ENCODE assay signal across 24 cellular contexts in the genomic region with DNA sequence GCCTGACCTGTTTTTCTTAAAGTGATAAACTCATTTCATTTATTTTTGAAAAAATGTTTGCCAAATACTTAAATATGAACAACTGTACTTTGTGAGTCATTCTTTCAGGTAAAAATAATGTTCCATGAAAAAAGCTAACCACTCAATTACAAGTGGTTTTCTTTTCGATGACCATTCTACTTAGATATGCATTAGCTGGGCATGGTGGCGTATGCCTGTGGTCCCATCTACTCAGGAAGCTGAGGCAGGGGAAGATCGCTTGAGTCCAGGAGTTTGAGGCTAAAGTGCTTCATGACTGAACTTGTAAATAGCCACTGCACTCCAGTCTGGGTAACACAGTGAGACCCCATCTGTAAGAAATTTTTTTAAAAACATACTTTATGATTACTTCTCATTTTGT. TPM values are rescaled to one million over a fixed set of nuclear protein-coding genes. Genes with fewer than 3 reads are reported as not detected.
A peak's percentile ranks its signal among the peaks of the same experiment; 100 is the strongest.
DNase-seq lines count a peak whose midpoint lies in the region; FAIRE-seq and TF ChIP-seq lines count a peak whose summit lies in the region.
"Had no signal": no experiment of that assay in that cellular context is flagged by ENCODE, and none has a peak within 500 bp of the region (broad histone marks: within the 10 kb centered on the region; RNA-seq: fewer than 3 reads in every experiment).

No MANE protein-coding gene starts in this region.

- no peak overlapping the region for H3K27ac ChIP-seq in uterus
- H3K27ac ChIP-seq: RWPE1 had no signal

- TF ChIP-seq CTCF in chondrocyte (IDR thresholded peaks at IDR 0.05) (no peak), type B pancreatic cell (conservative IDR thresholded peaks at IDR 0.05) (no peak), uterus (IDR thresholded peaks at IDR 0.05) (no peak)

- H3K36me3 Mint-ChIP-seq in chondrocyte (ENCODE audit: low read depth) (no peaks in the 10 kb centered on the region), type B pancreatic cell (no peaks in the 10 kb centered on the region)

- peaks cover 0 to 2% of the 10 kb centered on the region in 2 donors for H3K4me1 ChIP-seq in uterus

- TF ChIP-seq POLR2A in uterus (IDR thresholded peaks at IDR 0.05), result no peak

- no peak overlapping the region for H3K4me3 Mint-ChIP-seq in chondrocyte (ENCODE audit: unreplicated experiment)
- no peak overlapping the region for H3K4me3 Mint-ChIP-seq in type B pancreatic cell
- H3K4me3 Mint-ChIP-seq: CD4-positive, alpha-beta memory T cell had no signal

- DNase-seq in HT1080 (ENCODE audit: low read depth), result peak; percentile 31
- peak; percentile 41 for DNase-seq in RCC 7860 (ENCODE audit: low spot score)
- peak; percentile 15 for DNase-seq in chondrocyte (ENCODE audit: low spot score)
- DNase-seq in D341Med (ENCODE audit: low spot score), result no peak
- DNase-seq in type B pancreatic cell (ENCODE audit: extremely low spot score, unreplicated experiment), result no peak
- no peak for DNase-seq in uterus
- DNase-seq in activated CD8-positive, alpha-beta memory T cell treated with anti-CD3 and anti-CD28 coated beads, Interleukin-2, amount 50 U/mL, for 48 hours, result no peak
- DNase-seq: C1 segment of cervical spinal cord; CD4-positive, alpha-beta memory T cell; COR-L47; DMS 273 treated with DMSO at 0.1 percent for 48 hours; DND-41; KBM-7; NCI-H1092; NCI-H1417 treated with DMSO at 0.1 percent for 48 hours; NCI-H1694 treated with DMSO at 0.1 percent for 48 hours; NCI-H2081; NCI-H2227 treated with DMSO at 0.1 percent for 48 hours; NCI-H526 treated with DMSO at 0.1 percent for 48 hours; SHP77 had no signal

- H3K27ac Mint-ChIP-seq in chondrocyte (ENCODE audit: unreplicated experiment) (no peak overlapping the region), type B pancreatic cell (no peak overlapping the region)
- H3K27ac Mint-ChIP-seq: CD4-positive, alpha-beta memory T cell had no signal

- no peak for FAIRE-seq in RCC 7860 (lab: Jason Lieb, UNC)
- FAIRE-seq: GM19239, H54, HTR-8/SVneo had no signal

- intact Hi-C loops in uterus (cut with DNase I; ENCODE audit: low total_unique reads), result no loop called here

- H3K27me3 ChIP-seq in uterus, result no peaks in the 10 kb centered on the region

- no peaks in the 10 kb centered on the region for H3K27me3 Mint-ChIP-seq in chondrocyte (ENCODE audit: low read depth)
- no peaks in the 10 kb centered on the region for H3K27me3 Mint-ChIP-seq in type B pancreatic cell
- H3K27me3 Mint-ChIP-seq: CD4-positive, alpha-beta memory T cell had no signal

- H3K9me3 ChIP-seq in uterus, result no peaks in the 10 kb centered on the region

- H3K4me1 Mint-ChIP-seq in chondrocyte (ENCODE audit: low read depth), result peaks cover 14% of the 10 kb centered on the region
- H3K4me1 Mint-ChIP-seq in type B pancreatic cell (ENCODE audit: unreplicated experiment), result peaks cover 5% of the 10 kb centered on the region

- H3K36me3 ChIP-seq in uterus, result no peaks in the 10 kb centered on the region

- H3K4me3 ChIP-seq in uterus, result no peak overlapping the region

- H3K9me3 Mint-ChIP-seq in chondrocyte (ENCODE audit: low read depth) (no peaks in the 10 kb centered on the region), type B pancreatic cell (no peaks in the 10 kb centered on the region)
- H3K9me3 Mint-ChIP-seq: CD4-positive, alpha-beta memory T cell had no signal

RNA-seq across cellular contexts. Expression of gene WDR70, which starts 4.0 kb away (rescaled TPM):
- 29.4 and 30.7 TPM in 2 replicates for total RNA-seq in HT1080 (2014; rRNA removed; shearing (Covaris generic))
- polyA plus RNA-seq in HT1080 (2015; cell fraction: cytosol; rRNA removed), result 22.2 and 22.5 TPM in 2 replicates
- polyA plus RNA-seq in HT1080 (2015; cell fraction: nucleus; rRNA removed), result 31.8 and 36.8 TPM in 2 replicates
- total RNA-seq in chondrocyte, result 19.0 to 35.1 TPM (median 23.6 TPM) in 3 replicates
- total RNA-seq in type B pancreatic cell (ENCODE audit: low replicate concordance), result 33.4 and 50.2 TPM in 2 replicates
- 100 to 1,000 TPM in 1 of 4 donors, 10 to 100 TPM in 3; 25.3 to 122 (median 48.8) TPM for total RNA-seq in uterus

RNA-seq across cellular contexts. Expression of gene NUP155, which starts 4.2 kb away (rescaled TPM):
- 68.7 and 83.7 TPM in 2 replicates for total RNA-seq in HT1080 (2014; rRNA removed; shearing (Covaris generic))
- 29.8 and 37.7 TPM in 2 replicates for polyA plus RNA-seq in HT1080 (2015; cell fraction: cytosol; rRNA removed)
- 70.8 and 82.8 TPM in 2 replicates for polyA plus RNA-seq in HT1080 (2015; cell fraction: nucleus; rRNA removed)
- total RNA-seq in chondrocyte (19.3 to 26.1 TPM (median 19.3 TPM) in 3 replicates), type B pancreatic cell (ENCODE audit: low replicate concordance) (31.4 and 46.1 TPM in 2 replicates), uterus (10 to 100 TPM; 12.3 to 54.6 (median 37.8) TPM)

Comparison
In these comparisons a context has a peak if more than half of its experiments do, and no peak if none do; other contexts are left out.
1. DNase-seq: peak in HT1080 (single experiment), RCC 7860 (single experiment) and chondrocyte (single experiment); none in D341Med (single experiment), type B pancreatic cell (single experiment), uterus (0 of 2) and activated CD8-positive, alpha-beta memory T cell treated with anti-CD3 and anti-CD28 coated beads, Interleukin-2, amount 50 U/mL, for 48 hours (single experiment).